In genomic region chr13:36418022-36418805, GRCh38 we compare ENCODE assay signal across 9 cellular contexts. TPM values are rescaled to one million over a fixed set of nuclear protein-coding genes. Genes with fewer than 3 reads are reported as not detected.
A peak's percentile ranks its signal among the peaks of the same experiment; 100 is the strongest.
DNase-seq lines count a peak whose midpoint lies in the region; ATAC-seq and TF ChIP-seq lines count a peak whose summit lies in the region.
"Had no signal": no experiment of that assay in that cellular context is flagged by ENCODE, and none has a peak within 500 bp of the region (broad histone marks: within the 10 kb centered on the region; RNA-seq: fewer than 3 reads in every experiment).

No MANE protein-coding gene starts in this region.

- DNase-seq in NCI-H2196 treated with DMSO at 0.1 percent for 48 hours (lab: John Stamatoyannopoulos, UW; ENCODE audit: unreplicated experiment) (peak; percentile 1), choroid plexus epithelial cell (ENCODE audit: low read depth) (peak; percentile 88), islet precursor cell (no peak)
- DNase-seq in stimulated activated naive B cell treated with anti-CD40 and anti-IgM and Interleukin-4, amounts not matched to agents 10 μg/mL and 1 μg/mL and 100 μg/mL, for 72 hours: no peak
- no peak for DNase-seq in CD8-positive, alpha-beta memory T cell

- no peak overlapping the region for H3K27ac ChIP-seq in CD8-positive, alpha-beta memory T cell (ENCODE audit: low read depth, low read length)
- H3K27ac ChIP-seq in gastroesophageal sphincter: no peak overlapping the region

- no peak for TF ChIP-seq EP300 in gastroesophageal sphincter (IDR thresholded peaks at IDR 0.05)

- CTCF ChIA-PET in CD8-positive, alpha-beta memory T cell (lab: Charles Lee): no interaction called here

- POLR2A ChIA-PET in CD8-positive, alpha-beta memory T cell (lab: Charles Lee): no interaction called here

- H3K27me3 Mint-ChIP-seq in stimulated activated naive B cell treated with anti-CD40 and anti-IgM and Interleukin-4, amounts not matched to agents 10 μg/mL and 1 μg/mL and 100 μg/mL, for 72 hours: peaks cover 9 to 18% of the 10 kb centered on the region in 2 donors
- peaks cover 9 to 10% of the 10 kb centered on the region in 2 donors for H3K27me3 Mint-ChIP-seq in CD8-positive, alpha-beta memory T cell

- H3K4me3 Mint-ChIP-seq in stimulated activated naive B cell treated with anti-CD40 and anti-IgM and Interleukin-4, amounts not matched to agents 10 μg/mL and 1 μg/mL and 100 μg/mL, for 72 hours: peak overlapping the region; percentile 21 to 49
- H3K4me3 Mint-ChIP-seq in CD8-positive, alpha-beta memory T cell: no peak overlapping the region

- H3K27me3 ChIP-seq in CD8-positive, alpha-beta memory T cell (ENCODE audit: insufficient read depth, low read length, poor library complexity, severe bottlenecking): no peaks in the 10 kb centered on the region
- peaks cover 25% of the 10 kb centered on the region for H3K27me3 ChIP-seq in gastroesophageal sphincter

- no peaks in the 10 kb centered on the region for H3K36me3 ChIP-seq in CD8-positive, alpha-beta memory T cell (ENCODE audit: insufficient read depth, low read length)
- H3K36me3 ChIP-seq in gastroesophageal sphincter: no peaks in the 10 kb centered on the region

- H3K4me1 ChIP-seq in CD8-positive, alpha-beta memory T cell (ENCODE audit: insufficient read depth, low read length): no peaks in the 10 kb centered on the region
- H3K4me1 ChIP-seq in gastroesophageal sphincter: no peaks in the 10 kb centered on the region

- H3K27ac Mint-ChIP-seq in stimulated activated naive B cell treated with anti-CD40 and anti-IgM and Interleukin-4, amounts not matched to agents 10 μg/mL and 1 μg/mL and 100 μg/mL, for 72 hours: peak overlapping the region; percentile 43
- no peak overlapping the region for H3K27ac Mint-ChIP-seq in CD8-positive, alpha-beta memory T cell

- H3K36me3 Mint-ChIP-seq in stimulated activated naive B cell treated with anti-CD40 and anti-IgM and Interleukin-4, amounts not matched to agents 10 μg/mL and 1 μg/mL and 100 μg/mL, for 72 hours: no peaks in the 10 kb centered on the region
- no peaks in the 10 kb centered on the region for H3K36me3 Mint-ChIP-seq in CD8-positive, alpha-beta memory T cell

- no peak for TF ChIP-seq POLR2A in gastroesophageal sphincter (IDR thresholded peaks at IDR 0.05)

- no peaks in the 10 kb centered on the region for H3K9me3 ChIP-seq in CD8-positive, alpha-beta memory T cell (ENCODE audit: low read length)
- no peaks in the 10 kb centered on the region for H3K9me3 ChIP-seq in gastroesophageal sphincter

- TF ChIP-seq CTCF in choroid plexus epithelial cell (conservative IDR thresholded peaks at IDR 0.05; ENCODE audit: low read depth, low read length) (no peak), gastroesophageal sphincter (IDR thresholded peaks at IDR 0.05) (no peak)

- H3K4me3 ChIP-seq in choroid plexus epithelial cell (ENCODE audit: low read depth, low read length) (peak overlapping the region; percentile 32), gastroesophageal sphincter (no peak overlapping the region)
- no peak overlapping the region for H3K4me3 ChIP-seq in CD8-positive, alpha-beta memory T cell (ENCODE audit: low read length)

- peaks cover 22 to 37% of the 10 kb centered on the region in 2 donors for H3K4me1 Mint-ChIP-seq in stimulated activated naive B cell treated with anti-CD40 and anti-IgM and Interleukin-4, amounts not matched to agents 10 μg/mL and 1 μg/mL and 100 μg/mL, for 72 hours
- H3K4me1 Mint-ChIP-seq in CD8-positive, alpha-beta memory T cell: no peaks in the 10 kb centered on the region

- 45 to 50% methylated on average over 7 to 9 of the region's 9 CpGs for WGBS in gastroesophageal sphincter (ENCODE audit: low coverage in 1 of 2), 2 donors

- peaks cover 0 to 2% of the 10 kb centered on the region in 2 donors for H3K9me3 Mint-ChIP-seq in stimulated activated naive B cell treated with anti-CD40 and anti-IgM and Interleukin-4, amounts not matched to agents 10 μg/mL and 1 μg/mL and 100 μg/mL, for 72 hours
- H3K9me3 Mint-ChIP-seq in CD8-positive, alpha-beta memory T cell: peaks cover 0 to 7% (median 0%) of the 10 kb centered on the region in 5 donors

- ATAC-seq in GM18519 (IDR thresholded peaks at IDR 0.05; ENCODE audit: low FRiP score, unreplicated experiment) (peak; percentile 94), HG02623 (IDR thresholded peaks at IDR 0.05; ENCODE audit: unreplicated experiment) (peak; percentile 81), gastroesophageal sphincter (no peak)
- peak; percentile 93 to 94 for ATAC-seq in stimulated activated naive B cell treated with anti-CD40 and anti-IgM and Interleukin-4, amounts not matched to agents 10 μg/mL and 1 μg/mL and 100 μg/mL, for 72 hours (replicated peaks)

RNA-seq across cellular contexts. Expression of gene CCNA1, which starts 14.1 kb away (rescaled TPM):
- total RNA-seq in CD8-positive, alpha-beta memory T cell: not detected
- not detected for polyA plus RNA-seq in CD8-positive, alpha-beta memory T cell
- 1 to 10 TPM in 1 of 4 donors, under 1 TPM in 1, not detected in 2; 0.49 to 2.2 TPM for total RNA-seq in gastroesophageal sphincter
- polyA plus RNA-seq: liver had no signal

Comparison
In these comparisons a context has a peak if more than half of its experiments do, and no peak if none do; other contexts are left out.
1. DNase-seq: peak in NCI-H2196 treated with DMSO at 0.1 percent for 48 hours (single experiment) and choroid plexus epithelial cell (single experiment); none in stimulated activated naive B cell treated with anti-CD40 and anti-IgM and Interleukin-4, amounts not matched to agents 10 μg/mL and 1 μg/mL and 100 μg/mL, for 72 hours (single experiment), islet precursor cell (single experiment) and CD8-positive, alpha-beta memory T cell (0 of 5).
2. H3K4me3 Mint-ChIP-seq: peak in stimulated activated naive B cell treated with anti-CD40 and anti-IgM and Interleukin-4, amounts not matched to agents 10 μg/mL and 1 μg/mL and 100 μg/mL, for 72 hours (2 of 2); none in CD8-positive, alpha-beta memory T cell (0 of 7).